In the genomic region with DNA sequence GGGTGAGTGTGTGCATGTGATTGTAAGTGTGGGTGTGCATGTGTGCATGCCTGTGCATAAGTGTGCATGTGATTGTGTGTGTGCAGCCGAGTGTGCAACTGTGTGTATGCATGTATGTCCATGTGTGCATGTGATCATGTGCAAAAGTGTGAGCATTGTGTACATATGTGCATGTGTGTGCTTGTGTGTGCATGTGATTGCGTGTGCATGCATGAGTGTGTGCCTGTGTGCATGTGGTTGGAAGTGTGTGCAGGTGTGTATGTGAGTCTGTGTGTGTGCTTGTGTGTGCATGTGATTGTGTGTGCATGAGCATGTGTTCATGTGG, we compare ENCODE assay signal across 1 cellular context.
TF ChIP-seq lines count a peak whose summit lies in the region.

No MANE protein-coding gene starts in this region.

TF ChIP-seq in SK-N-SH, 30 proteins besides CTCF, POLR2A, EP300 and RAD21 (continued from another document):
- TF ChIP-seq, protein P1, sequence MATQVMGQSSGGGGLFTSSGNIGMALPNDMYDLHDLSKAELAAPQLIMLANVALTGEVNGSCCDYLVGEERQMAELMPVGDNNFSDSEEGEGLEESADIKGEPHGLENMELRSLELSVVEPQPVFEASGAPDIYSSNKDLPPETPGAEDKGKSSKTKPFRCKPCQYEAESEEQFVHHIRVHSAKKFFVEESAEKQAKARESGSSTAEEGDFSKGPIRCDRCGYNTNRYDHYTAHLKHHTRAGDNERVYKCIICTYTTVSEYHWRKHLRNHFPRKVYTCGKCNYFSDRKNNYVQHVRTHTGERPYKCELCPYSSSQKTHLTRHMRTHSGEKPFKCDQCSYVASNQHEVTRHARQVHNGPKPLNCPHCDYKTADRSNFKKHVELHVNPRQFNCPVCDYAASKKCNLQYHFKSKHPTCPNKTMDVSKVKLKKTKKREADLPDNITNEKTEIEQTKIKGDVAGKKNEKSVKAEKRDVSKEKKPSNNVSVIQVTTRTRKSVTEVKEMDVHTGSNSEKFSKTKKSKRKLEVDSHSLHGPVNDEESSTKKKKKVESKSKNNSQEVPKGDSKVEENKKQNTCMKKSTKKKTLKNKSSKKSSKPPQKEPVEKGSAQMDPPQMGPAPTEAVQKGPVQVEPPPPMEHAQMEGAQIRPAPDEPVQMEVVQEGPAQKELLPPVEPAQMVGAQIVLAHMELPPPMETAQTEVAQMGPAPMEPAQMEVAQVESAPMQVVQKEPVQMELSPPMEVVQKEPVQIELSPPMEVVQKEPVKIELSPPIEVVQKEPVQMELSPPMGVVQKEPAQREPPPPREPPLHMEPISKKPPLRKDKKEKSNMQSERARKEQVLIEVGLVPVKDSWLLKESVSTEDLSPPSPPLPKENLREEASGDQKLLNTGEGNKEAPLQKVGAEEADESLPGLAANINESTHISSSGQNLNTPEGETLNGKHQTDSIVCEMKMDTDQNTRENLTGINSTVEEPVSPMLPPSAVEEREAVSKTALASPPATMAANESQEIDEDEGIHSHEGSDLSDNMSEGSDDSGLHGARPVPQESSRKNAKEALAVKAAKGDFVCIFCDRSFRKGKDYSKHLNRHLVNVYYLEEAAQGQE (IDR thresholded peaks at IDR 0.05; ENCODE audit: low read depth, low read length) = no peak
- TF ChIP-seq TAF1 (IDR thresholded peaks at IDR 0.05; ENCODE audit: borderline replicate concordance, low read depth, low read length) = no peak
- no peak for TF ChIP-seq GABPA (IDR thresholded peaks at IDR 0.05; ENCODE audit: low read depth)
- TF ChIP-seq, protein P2, sequence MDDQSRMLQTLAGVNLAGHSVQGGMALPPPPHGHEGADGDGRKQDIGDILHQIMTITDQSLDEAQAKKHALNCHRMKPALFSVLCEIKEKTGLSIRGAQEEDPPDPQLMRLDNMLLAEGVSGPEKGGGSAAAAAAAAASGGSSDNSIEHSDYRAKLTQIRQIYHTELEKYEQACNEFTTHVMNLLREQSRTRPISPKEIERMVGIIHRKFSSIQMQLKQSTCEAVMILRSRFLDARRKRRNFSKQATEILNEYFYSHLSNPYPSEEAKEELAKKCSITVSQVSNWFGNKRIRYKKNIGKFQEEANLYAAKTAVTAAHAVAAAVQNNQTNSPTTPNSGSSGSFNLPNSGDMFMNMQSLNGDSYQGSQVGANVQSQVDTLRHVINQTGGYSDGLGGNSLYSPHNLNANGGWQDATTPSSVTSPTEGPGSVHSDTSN (IDR thresholded peaks at IDR 0.05) = no peak
- TF ChIP-seq TEAD4 (IDR thresholded peaks at IDR 0.05; ENCODE audit: borderline replicate concordance, insufficient read depth) = no peak
